8 cellular contexts compared by ENCODE assay signal in the genomic region with DNA sequence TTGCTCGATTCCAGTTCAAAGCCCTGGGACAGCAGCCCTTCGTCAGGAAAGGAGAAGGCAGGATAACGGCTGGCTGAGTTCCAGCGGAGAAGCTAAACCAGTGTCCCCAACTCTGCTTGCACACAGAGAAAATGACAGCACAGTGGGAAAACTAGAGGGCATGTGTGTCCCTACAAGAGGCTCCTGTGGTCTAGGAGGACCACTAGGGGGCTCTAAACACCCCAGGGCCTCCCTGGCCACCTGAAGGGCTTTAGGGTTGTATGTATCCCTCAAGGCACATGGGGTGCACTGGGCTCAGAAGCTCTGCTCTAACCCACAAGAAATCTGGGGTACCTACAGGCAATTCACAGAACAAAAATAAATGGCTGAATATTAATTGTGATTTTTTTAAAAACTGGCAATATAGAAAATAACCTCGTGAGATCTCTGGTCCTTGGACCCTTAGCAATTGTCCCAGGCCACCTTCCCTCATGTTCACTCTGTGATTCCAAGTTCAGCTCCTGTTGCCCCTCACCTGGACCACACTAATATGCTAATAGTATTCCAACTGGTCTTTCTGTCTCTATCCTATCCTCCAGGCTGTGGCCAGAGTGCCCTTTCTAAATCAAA. TPM values are rescaled to one million over a fixed set of nuclear protein-coding genes. Genes with fewer than 3 reads are reported as not detected.
DNase-seq lines count a peak whose midpoint lies in the region; ATAC-seq and TF ChIP-seq lines count a peak whose summit lies in the region.

No MANE protein-coding gene starts in this region.

- ATAC-seq in left lung (peak; percentile 73), GM21717 (IDR thresholded peaks at IDR 0.05; ENCODE audit: unreplicated experiment) (no peak), HG02642 (IDR thresholded peaks at IDR 0.05; ENCODE audit: poor library complexity, unreplicated experiment) (no peak)

- TF ChIP-seq POLR2A in GM18951 (IDR thresholded peaks at IDR 0.05; ENCODE audit: extremely low read depth, insufficient read depth, insufficient read length) = peak; percentile 9

- no peaks in the 10 kb centered on the region for H3K27me3 ChIP-seq in OCI-LY3 (ENCODE audit: low read depth, low read length)
- no peaks in the 10 kb centered on the region for H3K27me3 ChIP-seq in left lung

- TF ChIP-seq CTCF in OCI-LY3 (IDR thresholded peaks at IDR 0.05; ENCODE audit: low read depth, low read length) = peak; percentile 57
- TF ChIP-seq CTCF in left lung (IDR thresholded peaks at IDR 0.05) = peak in 1 of 2 donors; percentile 31

- H2AFZ ChIP-seq in OCI-LY3 (ENCODE audit: low read depth, low read length) = no peak overlapping the region

- H3K4me3 ChIP-seq in OCI-LY3 (ENCODE audit: low read length) = no peak overlapping the region
- H3K4me3 ChIP-seq in left lung = no peak overlapping the region

- no peak overlapping the region for H3K4me2 ChIP-seq in OCI-LY3 (ENCODE audit: low read length)

- DNase-seq in COLO668 (lab: John Stamatoyannopoulos, UW; ENCODE audit: unreplicated experiment) (peak; percentile 29), T47D (ENCODE audit: low read depth in 1 of 2, low spot score in 1 of 2) (peak; percentile 15 to 46), left lung (no peak), NCI-H510A (lab: John Stamatoyannopoulos, UW) (no peak)

- H3K4me1 ChIP-seq in OCI-LY3 (ENCODE audit: low read length) = peaks cover 8% of the 10 kb centered on the region
- peaks cover 0 to 7% of the 10 kb centered on the region in 2 donors for H3K4me1 ChIP-seq in left lung

- H3K27ac ChIP-seq in OCI-LY3 (ENCODE audit: low read length) (no peak overlapping the region), left lung (peak overlapping the region in 1 of 2 donors; percentile 3)

- H3K9me3 ChIP-seq in OCI-LY3 (ENCODE audit: insufficient read depth, low read length) (no peaks in the 10 kb centered on the region), left lung (no peaks in the 10 kb centered on the region)

- H3K79me2 ChIP-seq in OCI-LY3 (ENCODE audit: low read length) = no peaks in the 10 kb centered on the region

- H3K9ac ChIP-seq in OCI-LY3 (ENCODE audit: low read length) = no peak overlapping the region

- intact Hi-C loops in left lung (cut with DNase I) = no loop called here

- H3K36me3 ChIP-seq in OCI-LY3 (replicated peaks; ENCODE audit: low read depth, low read length) = peaks cover 65% of the 10 kb centered on the region
- peaks cover 0 to 100% of the 10 kb centered on the region in 2 donors for H3K36me3 ChIP-seq in left lung

- in situ Hi-C loops in GM18951 (cut with MboI; ENCODE audit: low sequenced_read_pairs, unreplicated experiment) = no loop called here
- in situ Hi-C loops in T47D (cut with HindIII; ENCODE audit: low pct_unique_long_range_greater_than_20kb, low sequenced_read_pairs) = no loop called here

- no peaks in the 10 kb centered on the region for H4K20me1 ChIP-seq in OCI-LY3 (ENCODE audit: insufficient read depth, low read length)

RNA-seq across cellular contexts. Expression of gene STAT1, which starts 17.5 kb away (rescaled TPM):
- 100 to 1,000 TPM; 118 to 144 TPM for total RNA-seq in left lung

Comparison
In these comparisons a context has a peak if more than half of its experiments do, and no peak if none do; other contexts are left out.
1. DNase-seq: peak in COLO668 (single experiment) and T47D (2 of 2); none in left lung (0 of 2) and NCI-H510A (single experiment).